In genomic region chr10:63169063-63169462, GRCh38 we compare ENCODE assay signal across 3 cellular contexts.
TF ChIP-seq lines count a peak whose summit lies in the region.

No MANE protein-coding gene starts in this region.

TF ChIP-seq in WTC11, 78 proteins besides CTCF, POLR2A, EP300 and RAD21 (continued from another document and continues in another):
- TF ChIP-seq ZSCAN18 (CRISPR knock-in tag; IDR thresholded peaks at IDR 0.05) (no peak), E2F4 (CRISPR knock-in tag; IDR thresholded peaks at IDR 0.05; ENCODE audit: borderline replicate concordance, low read depth) (no peak), ZNF317 (CRISPR knock-in tag; IDR thresholded peaks at IDR 0.05; ENCODE audit: borderline replicate concordance, low read depth) (no peak), RORB (CRISPR knock-in tag; IDR thresholded peaks at IDR 0.05) (no peak), ESRRA (CRISPR knock-in tag; IDR thresholded peaks at IDR 0.05; ENCODE audit: borderline replicate concordance) (no peak), CDX4 (CRISPR knock-in tag; IDR thresholded peaks at IDR 0.05; ENCODE audit: borderline replicate concordance) (no peak), JAZF1 (CRISPR knock-in tag; IDR thresholded peaks at IDR 0.05) (no peak), ARID4B (CRISPR knock-in tag; IDR thresholded peaks at IDR 0.05; ENCODE audit: borderline replicate concordance) (no peak)

TF ChIP-seq in HepG2, 621 proteins besides CTCF, POLR2A, EP300 and RAD21 (continued from another document):
- TF ChIP-seq BCL6 (CRISPR knock-in tag; IDR thresholded peaks at IDR 0.05) (peak; percentile 93), MIER3 (CRISPR knock-in tag; IDR thresholded peaks at IDR 0.05; ENCODE audit: borderline replicate concordance) (no peak)

TF ChIP-seq in GM12891, 5 proteins besides CTCF, POLR2A, EP300 and RAD21 (continued from another document):
- TF ChIP-seq SPI1 (IDR thresholded peaks at IDR 0.05; ENCODE audit: low read depth, low read length): no peak
- no peak for TF ChIP-seq POLR2AphosphoS5 (IDR thresholded peaks at IDR 0.05; ENCODE audit: low read depth, low read length)
- TF ChIP-seq POU2F2 (IDR thresholded peaks at IDR 0.05; ENCODE audit: low read depth, low read length): no peak
